ENCODE assay signal across 33 cellular contexts in the genomic region with DNA sequence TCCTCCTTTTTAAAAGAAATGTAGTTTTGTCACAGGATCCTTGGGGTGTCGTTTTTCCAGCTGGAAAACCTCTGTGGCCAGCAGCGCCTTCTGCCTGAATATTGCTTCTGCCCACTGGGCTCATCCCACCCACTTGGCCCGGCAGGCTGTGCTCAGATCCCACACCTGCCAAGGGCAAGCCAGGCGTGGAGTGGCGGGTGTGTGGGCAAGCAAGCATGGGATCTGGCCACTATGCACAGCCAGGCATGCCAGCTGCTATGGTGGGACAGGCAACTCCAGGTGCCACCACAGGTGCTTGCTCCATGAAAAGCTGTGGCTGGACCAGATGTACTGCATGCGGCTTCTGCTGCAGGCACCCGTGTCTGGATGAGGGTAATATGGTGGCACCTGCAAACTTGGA.
"Had no signal": no experiment of that assay in that cellular context is flagged by ENCODE, and none has a peak within 500 bp of the region (broad histone marks: within the 10 kb centered on the region; RNA-seq: fewer than 3 reads in every experiment).

No MANE protein-coding gene starts in this region.

- ATAC-seq: activated naive CD4-positive, alpha-beta T cell treated with anti-CD3 and anti-CD28 coated beads, Interleukin-2, amount 50 U/mL, for 72 hours; activated T-cell treated with anti-CD3 and anti-CD28 coated beads, Interleukin-2, amount 50 U/mL, for 72 hours; esophagus mucosa; T-helper 17 cell had no signal

- DNase-seq: activated B cell treated with CpG ODN at 0.5 μM for 24 hours; activated CD4-positive, alpha-beta memory T cell treated with anti-CD3 and anti-CD28 coated beads, Interleukin-2, amount 10 ng/mL, durations not matched to agents 7 days and 5 days; activated CD4-positive, alpha-beta T cell treated with anti-CD3 and anti-CD28 coated beads for 1 hour; activated CD4-positive, alpha-beta T cell treated with anti-CD3 and anti-CD28 coated beads for 4 hours; activated CD4-positive, alpha-beta T cell treated with anti-CD3 and anti-CD28 coated beads, Interleukin-2, amount 10 ng/mL, durations not matched to agents 7 days and 5 days; activated CD4-positive, alpha-beta T cell treated with anti-CD3 and anti-CD28 coated beads, Interleukin-2, amount 50 U/mL, for 4 hours; activated CD8-positive, alpha-beta memory T cell treated with anti-CD3 and anti-CD28 coated beads, Interleukin-2, amount 50 U/mL, for 48 hours; activated gamma-delta T cell; activated naive CD4-positive, alpha-beta T cell; activated naive CD4-positive, alpha-beta T cell treated with anti-CD3 and anti-CD28 coated beads, Interleukin-2, amount 10 ng/mL, durations not matched to agents 7 days and 5 days; activated naive CD8-positive, alpha-beta T cell treated with anti-CD3 and anti-CD28 coated beads, Interleukin-2, amount 10 ng/mL, durations not matched to agents 7 days and 5 days; activated T-cell treated with anti-CD3 and anti-CD28 coated beads for 4 hours; activated T-cell treated with anti-CD3 and anti-CD28 coated beads, Interleukin-2, amount 50 U/mL, for 24 hours; activated T-cell treated with anti-CD3 and anti-CD28 coated beads, Interleukin-2, amount 50 U/mL, for 72 hours; central memory CD4-positive, alpha-beta T cell; cerebellar nuclear complex; dorsolateral prefrontal cortex; effector memory CD4-positive, alpha-beta T cell; endodermal cell; foreskin fibroblast; T-helper 1 cell; T-helper 17 cell; T1000; WERI-Rb-1 had no signal

- H3K9me3 ChIP-seq: ascending aorta, breast epithelium had no signal

- H3K9me3 Mint-ChIP-seq: activated B cell treated with CpG ODN at 0.5 μM for 24 hours; activated CD4-positive, alpha-beta T cell treated with anti-CD3 and anti-CD28 coated beads, Interleukin-2, amount 10 ng/mL, durations not matched to agents 7 days and 5 days; activated naive CD4-positive, alpha-beta T cell treated with anti-CD3 and anti-CD28 coated beads, Interleukin-2, amount 10 ng/mL, durations not matched to agents 7 days and 5 days; activated naive CD8-positive, alpha-beta T cell treated with anti-CD3 and anti-CD28 coated beads, Interleukin-2, amount 10 ng/mL, durations not matched to agents 7 days and 5 days; activated T-cell treated with anti-CD3 and anti-CD28 coated beads, Interleukin-2, amount 50 U/mL, for 24 hours; brain; dendritic cell treated with granulocyte-macrophage colony-stimulating factor and Interleukin-4, amounts not matched to agents 40 ng/mL and 50 ng/mL, for 4 days had no signal

- H3K4me1 Mint-ChIP-seq: activated naive CD4-positive, alpha-beta T cell treated with anti-CD3 and anti-CD28 coated beads, Interleukin-2, amount 10 ng/mL, durations not matched to agents 7 days and 5 days; brain had no signal

- H3K27me3 ChIP-seq: ascending aorta, breast epithelium, cardiac muscle cell had no signal

- H3K4me3 Mint-ChIP-seq: activated B cell treated with CpG ODN at 0.5 μM for 24 hours; activated CD4-positive, alpha-beta memory T cell treated with anti-CD3 and anti-CD28 coated beads, Interleukin-2, amount 10 ng/mL, durations not matched to agents 7 days and 5 days; activated CD4-positive, alpha-beta T cell treated with anti-CD3 and anti-CD28 coated beads, Interleukin-2, amount 10 ng/mL, durations not matched to agents 7 days and 5 days; activated naive CD4-positive, alpha-beta T cell treated with anti-CD3 and anti-CD28 coated beads, Interleukin-2, amount 10 ng/mL, durations not matched to agents 7 days and 5 days; activated naive CD8-positive, alpha-beta T cell treated with anti-CD3 and anti-CD28 coated beads, Interleukin-2, amount 10 ng/mL, durations not matched to agents 7 days and 5 days; activated T-cell treated with anti-CD3 and anti-CD28 coated beads, Interleukin-2, amount 50 U/mL, for 24 hours; activated T-cell treated with anti-CD3 and anti-CD28 coated beads, Interleukin-2, amount 50 U/mL, for 72 hours; brain; dendritic cell treated with granulocyte-macrophage colony-stimulating factor and Interleukin-4, amounts not matched to agents 40 ng/mL and 50 ng/mL, for 4 days; endodermal cell; T-helper 17 cell; T-helper 2 cell treated with Interferon-gamma antibody and Interleukin-4, amounts not matched to agents 5 μg/mL and 100 μg/mL, for 36 hours had no signal

- H3K27me3 Mint-ChIP-seq: activated B cell treated with CpG ODN at 0.5 μM for 24 hours; activated T-cell treated with anti-CD3 and anti-CD28 coated beads, Interleukin-2, amount 50 U/mL, for 24 hours had no signal

- H3K36me3 Mint-ChIP-seq: activated naive CD4-positive, alpha-beta T cell treated with anti-CD3 and anti-CD28 coated beads, Interleukin-2, amount 10 ng/mL, durations not matched to agents 7 days and 5 days; activated naive CD4-positive, alpha-beta T cell treated with anti-CD3 and anti-CD28 coated beads, Interleukin-2, amount 50 U/mL, for 72 hours; brain had no signal

- H3K27ac ChIP-seq: ascending aorta, breast epithelium, cardiac muscle cell, coronary artery, WERI-Rb-1 had no signal

- H3K36me3 ChIP-seq: ascending aorta, breast epithelium, cardiac muscle cell, WERI-Rb-1 had no signal

- H3K4me1 ChIP-seq: ascending aorta, breast epithelium had no signal

- H3K27ac Mint-ChIP-seq: activated B cell treated with CpG ODN at 0.5 μM for 24 hours; activated CD4-positive, alpha-beta memory T cell treated with anti-CD3 and anti-CD28 coated beads, Interleukin-2, amount 10 ng/mL, durations not matched to agents 7 days and 5 days; activated CD4-positive, alpha-beta T cell treated with anti-CD3 and anti-CD28 coated beads, Interleukin-2, amount 10 ng/mL, durations not matched to agents 7 days and 5 days; activated naive CD4-positive, alpha-beta T cell treated with anti-CD3 and anti-CD28 coated beads, Interleukin-2, amount 10 ng/mL, durations not matched to agents 7 days and 5 days; activated naive CD4-positive, alpha-beta T cell treated with anti-CD3 and anti-CD28 coated beads, Interleukin-2, amount 50 U/mL, for 72 hours; activated naive CD8-positive, alpha-beta T cell treated with anti-CD3 and anti-CD28 coated beads, Interleukin-2, amount 10 ng/mL, durations not matched to agents 7 days and 5 days; activated T-cell treated with anti-CD3 and anti-CD28 coated beads, Interleukin-2, amount 50 U/mL, for 24 hours; activated T-cell treated with anti-CD3 and anti-CD28 coated beads, Interleukin-2, amount 50 U/mL, for 72 hours; brain; dendritic cell treated with granulocyte-macrophage colony-stimulating factor and Interleukin-4, amounts not matched to agents 40 ng/mL and 50 ng/mL, for 4 days; endodermal cell; T-helper 17 cell; T-helper 2 cell treated with Interferon-gamma antibody and Interleukin-4, amounts not matched to agents 5 μg/mL and 100 μg/mL, for 36 hours had no signal

- H3K4me3 ChIP-seq: ascending aorta, breast epithelium, cardiac muscle cell, coronary artery, dorsolateral prefrontal cortex had no signal
